ENCODE assay signal across 26 cellular contexts in genomic region chrX:45712067-45712466, GRCh38.
DNase-seq lines count a peak whose midpoint lies in the region; ATAC-seq and TF ChIP-seq lines count a peak whose summit lies in the region.
"Had no signal": no experiment of that assay in that cellular context is flagged by ENCODE, and none has a peak within 500 bp of the region (broad histone marks: within the 10 kb centered on the region; RNA-seq: fewer than 3 reads in every experiment).

No MANE protein-coding gene starts in this region.

- H3K27ac Mint-ChIP-seq in osteocyte (ENCODE audit: unreplicated experiment), result no peak overlapping the region
- H3K27ac Mint-ChIP-seq: activated naive CD8-positive, alpha-beta T cell treated with anti-CD3 and anti-CD28 coated beads, Interleukin-2, amount 10 ng/mL, durations not matched to agents 7 days and 5 days; CD8-positive, alpha-beta memory T cell; mesothelial cell of epicardium; neural progenitor cell; stimulated activated naive B cell treated with anti-CD40 and anti-IgM and Interleukin-4, amounts not matched to agents 10 μg/mL and 1 μg/mL and 100 μg/mL, for 72 hours had no signal

- H3K4me3 ChIP-seq in AG09309 (ENCODE audit: control insufficient read depth, low read depth, low read length), result no peak overlapping the region
- H3K4me3 ChIP-seq in adipocyte (ENCODE audit: low read length), result no peak overlapping the region
- H3K4me3 ChIP-seq in fibroblast of the aortic adventitia (ENCODE audit: low read depth, low read length), result no peak overlapping the region
- H3K4me3 ChIP-seq: neural progenitor cell, SJCRH30, tibial nerve had no signal

- no peaks in the 10 kb centered on the region for H3K9me3 ChIP-seq in adipocyte (ENCODE audit: control insufficient read depth, low read length)
- H3K9me3 ChIP-seq: SJCRH30, tibial nerve had no signal

- H3K4me3 Mint-ChIP-seq in osteocyte (ENCODE audit: unreplicated experiment), result no peak overlapping the region
- H3K4me3 Mint-ChIP-seq: activated naive CD8-positive, alpha-beta T cell treated with anti-CD3 and anti-CD28 coated beads, Interleukin-2, amount 10 ng/mL, durations not matched to agents 7 days and 5 days; CD8-positive, alpha-beta memory T cell; mesothelial cell of epicardium; neural progenitor cell; stimulated activated naive B cell treated with anti-CD40 and anti-IgM and Interleukin-4, amounts not matched to agents 10 μg/mL and 1 μg/mL and 100 μg/mL, for 72 hours had no signal

- TF ChIP-seq CTCF in AG09309 (IDR thresholded peaks at IDR 0.05; ENCODE audit: control insufficient read depth, insufficient read depth, low read depth, low read length, missing control alignments) (no peak), fibroblast of the aortic adventitia (IDR thresholded peaks at IDR 0.05; ENCODE audit: insufficient read depth, low read length) (no peak), osteocyte (IDR thresholded peaks at IDR 0.05) (no peak)

- no peaks in the 10 kb centered on the region for H3K36me3 Mint-ChIP-seq in osteocyte (ENCODE audit: unreplicated experiment)
- H3K36me3 Mint-ChIP-seq: CD8-positive, alpha-beta memory T cell; mesothelial cell of epicardium; neural progenitor cell; stimulated activated naive B cell treated with anti-CD40 and anti-IgM and Interleukin-4, amounts not matched to agents 10 μg/mL and 1 μg/mL and 100 μg/mL, for 72 hours had no signal

- H3K9me3 Mint-ChIP-seq in osteocyte (ENCODE audit: unreplicated experiment), result no peaks in the 10 kb centered on the region
- H3K9me3 Mint-ChIP-seq: neural progenitor cell; stimulated activated naive B cell treated with anti-CD40 and anti-IgM and Interleukin-4, amounts not matched to agents 10 μg/mL and 1 μg/mL and 100 μg/mL, for 72 hours had no signal

- ATAC-seq in GM21360 (IDR thresholded peaks at IDR 0.05; ENCODE audit: unreplicated experiment), result no peak
- no peak for ATAC-seq in HG03025 (IDR thresholded peaks at IDR 0.05; ENCODE audit: low FRiP score, unreplicated experiment)
- ATAC-seq: stimulated activated naive B cell treated with anti-CD40 and anti-IgM and Interleukin-4, amounts not matched to agents 10 μg/mL and 1 μg/mL and 100 μg/mL, for 72 hours had no signal

- peak overlapping the region; percentile 73 for H3K9ac ChIP-seq in adipocyte (ENCODE audit: low read length)
- H3K9ac ChIP-seq: neural progenitor cell had no signal

- peaks cover 62% of the 10 kb centered on the region for H3K4me1 ChIP-seq in adipocyte (ENCODE audit: control insufficient read depth, insufficient read depth, low read length)
- H3K4me1 ChIP-seq: neural progenitor cell, SJCRH30 had no signal

- H3K27me3 ChIP-seq in adipocyte (replicated peaks; ENCODE audit: control insufficient read depth, insufficient read depth, low read length), result no peaks in the 10 kb centered on the region
- H3K27me3 ChIP-seq: neural progenitor cell, SJCRH30, tibial nerve had no signal

- peaks cover 49% of the 10 kb centered on the region for H3K4me1 Mint-ChIP-seq in osteocyte (ENCODE audit: unreplicated experiment)
- H3K4me1 Mint-ChIP-seq: mesothelial cell of epicardium, neural progenitor cell had no signal

- H3K36me3 ChIP-seq in adipocyte (ENCODE audit: control insufficient read depth, insufficient read depth, low read length, severe bottlenecking), result no peaks in the 10 kb centered on the region
- H3K36me3 ChIP-seq: neural progenitor cell, SJCRH30, tibial nerve had no signal

- no peaks in the 10 kb centered on the region for H3K27me3 Mint-ChIP-seq in osteocyte (ENCODE audit: unreplicated experiment)
- H3K27me3 Mint-ChIP-seq: activated naive CD8-positive, alpha-beta T cell treated with anti-CD3 and anti-CD28 coated beads, Interleukin-2, amount 10 ng/mL, durations not matched to agents 7 days and 5 days had no signal

- DNase-seq in AG09309 (ENCODE audit: low read depth) (peak; percentile 61), HCEC 1CT (peak; percentile 91), adipocyte (ENCODE audit: low read depth) (peak; percentile 64), fibroblast of the aortic adventitia (ENCODE audit: low read depth) (peak; percentile 71), osteocyte (ENCODE audit: extremely low spot score, unreplicated experiment) (no peak)
- no peak for DNase-seq in stimulated activated CD4-positive, alpha-beta T cell treated with anti-CD3 and anti-CD28 coated beads, Interleukin-2, amount 100 ng/mL, for 48 hours
- DNase-seq: activated CD4-positive, CD25-positive, alpha-beta regulatory T cell; activated CD8-positive, alpha-beta memory T cell treated with anti-CD3 and anti-CD28 coated beads for 24 hours; activated naive CD8-positive, alpha-beta T cell treated with anti-CD3 and anti-CD28 coated beads, Interleukin-2, amount 10 ng/mL, durations not matched to agents 7 days and 5 days; CD8-positive, alpha-beta memory T cell; central memory CD4-positive, alpha-beta T cell; DND-41; hippocampal formation; KG1; kidney; NCI-H1092; NCI-H2081 treated with DMSO at 0.1 percent for 48 hours; NCI-H524 treated with DMSO at 0.1 percent for 48 hours; SJCRH30; stimulated activated CD4-positive, alpha-beta T cell treated with anti-CD3 and anti-CD28 coated beads, Interleukin-15, amount 100 ng/mL, for 24 hours; stimulated activated naive B cell treated with anti-CD40 and anti-IgM and Interleukin-4, amounts not matched to agents 10 μg/mL and 1 μg/mL and 100 μg/mL, for 72 hours had no signal

Comparison
In these comparisons a context has a peak if more than half of its experiments do, and no peak if none do; other contexts are left out.
1. DNase-seq: peak in AG09309 (single experiment), HCEC 1CT (single experiment), adipocyte (single experiment) and fibroblast of the aortic adventitia (single experiment); none in osteocyte (single experiment) and stimulated activated CD4-positive, alpha-beta T cell treated with anti-CD3 and anti-CD28 coated beads, Interleukin-2, amount 100 ng/mL, for 48 hours (0 of 2).